In the genomic region with DNA sequence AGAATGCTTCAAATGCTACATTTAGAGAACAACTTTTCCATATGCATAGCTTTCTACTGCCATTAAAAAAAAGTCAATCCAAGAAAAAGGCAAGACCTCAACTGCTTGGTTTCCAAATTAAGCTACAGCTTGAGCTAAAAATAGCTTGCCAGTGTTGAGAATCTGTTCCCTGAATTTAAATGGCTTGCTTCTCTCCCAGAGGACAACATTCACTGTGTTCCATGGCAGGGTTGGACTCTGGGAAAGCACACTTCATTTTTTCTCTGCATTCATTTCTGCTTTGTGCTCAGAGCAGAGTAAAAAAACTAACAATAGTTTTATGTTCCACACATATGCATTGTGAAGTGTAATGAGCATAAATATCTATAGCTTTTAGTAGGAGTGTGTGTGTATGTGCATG, we compare ENCODE assay signal across 20 cellular contexts.
"Had no signal": no experiment of that assay in that cellular context is flagged by ENCODE, and none has a peak within 500 bp of the region (broad histone marks: within the 10 kb centered on the region; RNA-seq: fewer than 3 reads in every experiment).

No MANE protein-coding gene starts in this region.

- DNase-seq: activated B cell treated with CpG ODN at 0.5 μM for 24 hours; activated CD4-positive, alpha-beta T cell treated with anti-CD3 and anti-CD28 coated beads for 48 hours; activated CD8-positive, alpha-beta T cell treated with anti-CD3 and anti-CD28 coated beads for 36 hours; activated effector memory CD4-positive, alpha-beta T cell treated with Interleukin-2 at 50 U/mL for 16 hours; activated naive CD4-positive, alpha-beta T cell treated with anti-CD3 and anti-CD28 coated beads, Interleukin-2, amount 50 U/mL, for 16 hours; activated T-cell treated with anti-CD3 and anti-CD28 coated beads, Interleukin-2, amount 50 U/mL, for 4 hours; central memory CD4-positive, alpha-beta T cell; effector memory CD4-positive, alpha-beta T cell; foreskin fibroblast; left colon; mucosa of descending colon; natural killer cell; occipital lobe; spleen; stimulated activated naive CD8-positive, alpha-beta T cell treated with anti-CD3 and anti-CD28 coated beads, Interleukin-15, amount 100 ng/mL, for 72 hours; testis; upper lobe of right lung had no signal

- H3K4me1 Mint-ChIP-seq: activated B cell treated with CpG ODN at 0.5 μM for 24 hours; natural killer cell; stimulated activated naive CD8-positive, alpha-beta T cell treated with anti-CD3 and anti-CD28 coated beads, Interleukin-15, amount 100 ng/mL, for 72 hours had no signal

- H3K27ac ChIP-seq: prostate gland, spleen, testis, upper lobe of right lung had no signal

- H3K27me3 ChIP-seq: spleen, testis, upper lobe of right lung had no signal

- H3K36me3 ChIP-seq: prostate gland, spleen, upper lobe of right lung had no signal

- H3K4me3 ChIP-seq: lung, mucosa of descending colon, prostate gland, spleen, testis, upper lobe of right lung had no signal

- H3K27ac Mint-ChIP-seq: activated B cell treated with CpG ODN at 0.5 μM for 24 hours; activated CD8-positive, alpha-beta T cell treated with anti-CD3 and anti-CD28 coated beads for 36 hours; natural killer cell; stimulated activated naive CD8-positive, alpha-beta T cell treated with anti-CD3 and anti-CD28 coated beads, Interleukin-15, amount 100 ng/mL, for 72 hours had no signal

- H3K4me1 ChIP-seq: prostate gland, spleen, testis, upper lobe of right lung had no signal

- ATAC-seq: activated CD8-positive, alpha-beta T cell treated with anti-CD3 and anti-CD28 coated beads for 36 hours; activated T-cell treated with anti-CD3 and anti-CD28 coated beads, Interleukin-2, amount 50 U/mL, for 4 hours; left colon; mucosa of descending colon; natural killer cell; sciatic nerve; stimulated activated naive CD8-positive, alpha-beta T cell treated with anti-CD3 and anti-CD28 coated beads, Interleukin-15, amount 100 ng/mL, for 72 hours; upper lobe of right lung had no signal

- H3K4me3 Mint-ChIP-seq: activated B cell treated with CpG ODN at 0.5 μM for 24 hours; activated CD8-positive, alpha-beta T cell treated with anti-CD3 and anti-CD28 coated beads for 36 hours; activated T-cell treated with anti-CD3 and anti-CD28 coated beads, Interleukin-2, amount 50 U/mL, for 4 hours; natural killer cell; stimulated activated naive CD8-positive, alpha-beta T cell treated with anti-CD3 and anti-CD28 coated beads, Interleukin-15, amount 100 ng/mL, for 72 hours had no signal

- H3K9me3 ChIP-seq: mucosa of descending colon, prostate gland, testis, upper lobe of right lung had no signal
